Comparison of ENCODE assay signal across 1 cellular context in the genomic region with DNA sequence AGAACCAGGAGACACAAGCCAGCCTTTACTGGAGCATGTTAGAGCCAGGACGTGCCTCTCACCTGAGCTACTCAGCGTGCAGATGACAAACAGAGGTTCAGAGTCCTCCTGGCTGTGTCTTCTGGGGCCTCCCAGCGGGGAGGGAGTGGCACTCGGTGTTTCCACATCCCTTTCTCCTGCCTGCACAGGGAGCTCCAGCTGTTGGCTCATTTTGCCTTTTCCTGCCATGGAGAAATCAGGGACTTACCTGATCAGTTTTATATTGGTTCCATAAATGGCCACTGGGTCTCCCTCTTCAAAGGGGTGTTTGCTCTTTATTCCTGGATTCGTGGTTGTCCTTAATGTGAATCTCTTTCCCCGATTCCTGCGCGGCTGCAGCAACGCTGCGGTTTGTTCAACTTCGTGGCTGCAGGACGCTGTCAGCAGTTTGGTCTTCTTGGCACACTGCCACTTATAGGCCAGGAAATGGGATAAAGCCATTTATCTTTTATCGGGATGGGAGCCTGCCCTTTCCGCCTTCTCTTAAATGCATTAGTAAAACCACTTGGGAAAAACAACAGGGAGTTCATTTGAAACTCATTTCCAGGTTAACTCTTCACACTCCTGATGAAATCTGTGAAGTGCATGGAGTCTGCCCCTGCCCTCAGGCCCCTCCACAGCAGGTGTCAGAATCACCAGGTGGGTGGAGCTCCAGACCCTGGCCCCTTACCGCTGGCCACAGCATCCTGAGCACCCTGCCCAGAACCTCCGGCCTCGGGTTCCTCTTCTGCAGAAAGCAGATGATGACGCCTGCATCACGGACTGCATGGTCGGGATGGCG.
TF ChIP-seq lines count a peak whose summit lies in the region.

No MANE protein-coding gene starts in this region.

TF ChIP-seq in HepG2, 621 proteins besides CTCF, POLR2A, EP300 and RAD21 (continued from another document and continues in another):
- no peak for TF ChIP-seq ZNF407 (CRISPR knock-in tag; IDR thresholded peaks at IDR 0.05; ENCODE audit: not compliant biosample characterization)
- TF ChIP-seq, protein P1, sequence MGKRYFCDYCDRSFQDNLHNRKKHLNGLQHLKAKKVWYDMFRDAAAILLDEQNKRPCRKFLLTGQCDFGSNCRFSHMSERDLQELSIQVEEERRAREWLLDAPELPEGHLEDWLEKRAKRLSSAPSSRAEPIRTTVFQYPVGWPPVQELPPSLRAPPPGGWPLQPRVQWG (CRISPR knock-in tag; IDR thresholded peaks at IDR 0.05; ENCODE audit: borderline replicate concordance, low read depth), result no peak
- peak; percentile 86 for TF ChIP-seq TGIF2 (CRISPR knock-in tag; IDR thresholded peaks at IDR 0.05)
- TF ChIP-seq MIER2 (CRISPR knock-in tag; IDR thresholded peaks at IDR 0.05), result no peak
- TF ChIP-seq, protein P2, sequence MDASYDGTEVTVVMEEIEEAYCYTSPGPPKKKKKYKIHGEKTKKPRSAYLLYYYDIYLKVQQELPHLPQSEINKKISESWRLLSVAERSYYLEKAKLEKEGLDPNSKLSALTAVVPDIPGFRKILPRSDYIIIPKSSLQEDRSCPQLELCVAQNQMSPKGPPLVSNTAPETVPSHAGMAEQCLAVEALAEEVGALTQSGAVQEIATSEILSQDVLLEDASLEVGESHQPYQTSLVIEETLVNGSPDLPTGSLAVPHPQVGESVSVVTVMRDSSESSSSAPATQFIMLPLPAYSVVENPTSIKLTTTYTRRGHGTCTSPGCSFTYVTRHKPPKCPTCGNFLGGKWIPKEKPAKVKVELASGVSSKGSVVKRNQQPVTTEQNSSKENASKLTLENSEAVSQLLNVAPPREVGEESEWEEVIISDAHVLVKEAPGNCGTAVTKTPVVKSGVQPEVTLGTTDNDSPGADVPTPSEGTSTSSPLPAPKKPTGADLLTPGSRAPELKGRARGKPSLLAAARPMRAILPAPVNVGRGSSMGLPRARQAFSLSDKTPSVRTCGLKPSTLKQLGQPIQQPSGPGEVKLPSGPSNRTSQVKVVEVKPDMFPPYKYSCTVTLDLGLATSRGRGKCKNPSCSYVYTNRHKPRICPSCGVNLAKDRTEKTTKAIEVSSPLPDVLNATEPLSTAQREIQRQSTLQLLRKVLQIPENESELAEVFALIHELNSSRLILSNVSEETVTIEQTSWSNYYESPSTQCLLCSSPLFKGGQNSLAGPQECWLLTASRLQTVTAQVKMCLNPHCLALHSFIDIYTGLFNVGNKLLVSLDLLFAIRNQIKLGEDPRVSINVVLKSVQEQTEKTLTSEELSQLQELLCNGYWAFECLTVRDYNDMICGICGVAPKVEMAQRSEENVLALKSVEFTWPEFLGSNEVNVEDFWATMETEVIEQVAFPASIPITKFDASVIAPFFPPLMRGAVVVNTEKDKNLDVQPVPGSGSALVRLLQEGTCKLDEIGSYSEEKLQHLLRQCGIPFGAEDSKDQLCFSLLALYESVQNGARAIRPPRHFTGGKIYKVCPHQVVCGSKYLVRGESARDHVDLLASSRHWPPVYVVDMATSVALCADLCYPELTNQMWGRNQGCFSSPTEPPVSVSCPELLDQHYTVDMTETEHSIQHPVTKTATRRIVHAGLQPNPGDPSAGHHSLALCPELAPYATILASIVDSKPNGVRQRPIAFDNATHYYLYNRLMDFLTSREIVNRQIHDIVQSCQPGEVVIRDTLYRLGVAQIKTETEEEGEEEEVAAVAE (CRISPR knock-in tag; IDR thresholded peaks at IDR 0.05; ENCODE audit: borderline replicate concordance), result no peak
- no peak for TF ChIP-seq HOXA5 (CRISPR knock-in tag; IDR thresholded peaks at IDR 0.05)
- no peak for TF ChIP-seq MAF1 (CRISPR knock-in tag; IDR thresholded peaks at IDR 0.05; ENCODE audit: borderline replicate concordance)
- no peak for TF ChIP-seq TP53 (CRISPR knock-in tag; conservative IDR thresholded peaks at IDR 0.05)
- no peak for TF ChIP-seq MLX (CRISPR knock-in tag; IDR thresholded peaks at IDR 0.05)
- no peak; the same call in 1 of the 2 replicates for TF ChIP-seq ZNF264 (CRISPR knock-in tag; IDR thresholded peaks at IDR 0.05)
- peak; percentile 87 for TF ChIP-seq ZNF263 (CRISPR knock-in tag; IDR thresholded peaks at IDR 0.05)
- no peak for TF ChIP-seq PCBP1 (IDR thresholded peaks at IDR 0.05; ENCODE audit: borderline replicate concordance, low read depth, low read length)
- TF ChIP-seq, protein P3, sequence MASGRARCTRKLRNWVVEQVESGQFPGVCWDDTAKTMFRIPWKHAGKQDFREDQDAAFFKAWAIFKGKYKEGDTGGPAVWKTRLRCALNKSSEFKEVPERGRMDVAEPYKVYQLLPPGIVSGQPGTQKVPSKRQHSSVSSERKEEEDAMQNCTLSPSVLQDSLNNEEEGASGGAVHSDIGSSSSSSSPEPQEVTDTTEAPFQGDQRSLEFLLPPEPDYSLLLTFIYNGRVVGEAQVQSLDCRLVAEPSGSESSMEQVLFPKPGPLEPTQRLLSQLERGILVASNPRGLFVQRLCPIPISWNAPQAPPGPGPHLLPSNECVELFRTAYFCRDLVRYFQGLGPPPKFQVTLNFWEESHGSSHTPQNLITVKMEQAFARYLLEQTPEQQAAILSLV (CRISPR knock-in tag; IDR thresholded peaks at IDR 0.05; ENCODE audit: borderline replicate concordance), result no peak
- no peak for TF ChIP-seq PRMT3 (CRISPR knock-in tag; IDR thresholded peaks at IDR 0.05; ENCODE audit: borderline replicate concordance, low read depth)
- TF ChIP-seq KDM5B (CRISPR knock-in tag; IDR thresholded peaks at IDR 0.05; ENCODE audit: borderline replicate concordance), result no peak
- TF ChIP-seq ZSCAN21 (CRISPR knock-in tag; IDR thresholded peaks at IDR 0.05; ENCODE audit: borderline replicate concordance), result no peak; the same call in 1 of the 2 replicates
- TF ChIP-seq ZNF441 (CRISPR knock-in tag; IDR thresholded peaks at IDR 0.05; ENCODE audit: borderline replicate concordance), result no peak
- no peak for TF ChIP-seq TRAFD1 (CRISPR knock-in tag; IDR thresholded peaks at IDR 0.05; ENCODE audit: borderline replicate concordance)
- no peak for TF ChIP-seq TAF15 (IDR thresholded peaks at IDR 0.05; ENCODE audit: low read depth, low read length, poor library complexity, severe bottlenecking)
- no peak for TF ChIP-seq ZNF224 (CRISPR knock-in tag; IDR thresholded peaks at IDR 0.05)
- TF ChIP-seq ZSCAN30 (CRISPR knock-in tag; IDR thresholded peaks at IDR 0.05), result no peak
- TF ChIP-seq ZNF20 (CRISPR knock-in tag; IDR thresholded peaks at IDR 0.05), result no peak
- no peak for TF ChIP-seq ZNF530 (CRISPR knock-in tag; IDR thresholded peaks at IDR 0.05; ENCODE audit: low read depth)
- 0 out of 2 replicates have a peak, but pooled peaks have one; percentile 57 for TF ChIP-seq ZBTB43 (CRISPR knock-in tag; conservative IDR thresholded peaks at IDR 0.05)
- no peak for TF ChIP-seq KAT2B (IDR thresholded peaks at IDR 0.05; ENCODE audit: borderline replicate concordance, low read depth, low read length)
- no peak for TF ChIP-seq BRD4 (CRISPR knock-in tag; IDR thresholded peaks at IDR 0.05)
- no peak for TF ChIP-seq CSRNP1 (CRISPR knock-in tag; IDR thresholded peaks at IDR 0.05)
- TF ChIP-seq ATAD3A (CRISPR knock-in tag; IDR thresholded peaks at IDR 0.05), result no peak
- no peak for TF ChIP-seq EZH2 (conservative IDR thresholded peaks at IDR 0.05; ENCODE audit: low read depth, low read length)
- no peak for TF ChIP-seq ZNF570 (CRISPR knock-in tag; IDR thresholded peaks at IDR 0.05; ENCODE audit: borderline replicate concordance)
- 0 out of 2 replicates have a peak, but pooled peaks have one; percentile 29 for TF ChIP-seq KAT7 (CRISPR knock-in tag; IDR thresholded peaks at IDR 0.05; ENCODE audit: borderline replicate concordance)
- TF ChIP-seq TCF7 (IDR thresholded peaks at IDR 0.05; ENCODE audit: low read depth), result no peak
- TF ChIP-seq ARNT2 (CRISPR knock-in tag; IDR thresholded peaks at IDR 0.05; ENCODE audit: low read depth), result no peak; the same call in 1 of the 2 replicates
- no peak for TF ChIP-seq ZNF383 (CRISPR knock-in tag; IDR thresholded peaks at IDR 0.05; ENCODE audit: borderline replicate concordance)
- peak; percentile 70 for TF ChIP-seq SP5 (CRISPR knock-in tag; IDR thresholded peaks at IDR 0.05; ENCODE audit: borderline replicate concordance, low read depth)
- no peak for TF ChIP-seq CREB1 (IDR thresholded peaks at IDR 0.05)
- TF ChIP-seq CREB1 (CRISPR knock-in tag; IDR thresholded peaks at IDR 0.05), result no peak
- no peak for TF ChIP-seq RFX5 (IDR thresholded peaks at IDR 0.05; ENCODE audit: low read depth, low read length)
